Comparison of ENCODE assay signal across 17 cellular contexts in the genomic region with DNA sequence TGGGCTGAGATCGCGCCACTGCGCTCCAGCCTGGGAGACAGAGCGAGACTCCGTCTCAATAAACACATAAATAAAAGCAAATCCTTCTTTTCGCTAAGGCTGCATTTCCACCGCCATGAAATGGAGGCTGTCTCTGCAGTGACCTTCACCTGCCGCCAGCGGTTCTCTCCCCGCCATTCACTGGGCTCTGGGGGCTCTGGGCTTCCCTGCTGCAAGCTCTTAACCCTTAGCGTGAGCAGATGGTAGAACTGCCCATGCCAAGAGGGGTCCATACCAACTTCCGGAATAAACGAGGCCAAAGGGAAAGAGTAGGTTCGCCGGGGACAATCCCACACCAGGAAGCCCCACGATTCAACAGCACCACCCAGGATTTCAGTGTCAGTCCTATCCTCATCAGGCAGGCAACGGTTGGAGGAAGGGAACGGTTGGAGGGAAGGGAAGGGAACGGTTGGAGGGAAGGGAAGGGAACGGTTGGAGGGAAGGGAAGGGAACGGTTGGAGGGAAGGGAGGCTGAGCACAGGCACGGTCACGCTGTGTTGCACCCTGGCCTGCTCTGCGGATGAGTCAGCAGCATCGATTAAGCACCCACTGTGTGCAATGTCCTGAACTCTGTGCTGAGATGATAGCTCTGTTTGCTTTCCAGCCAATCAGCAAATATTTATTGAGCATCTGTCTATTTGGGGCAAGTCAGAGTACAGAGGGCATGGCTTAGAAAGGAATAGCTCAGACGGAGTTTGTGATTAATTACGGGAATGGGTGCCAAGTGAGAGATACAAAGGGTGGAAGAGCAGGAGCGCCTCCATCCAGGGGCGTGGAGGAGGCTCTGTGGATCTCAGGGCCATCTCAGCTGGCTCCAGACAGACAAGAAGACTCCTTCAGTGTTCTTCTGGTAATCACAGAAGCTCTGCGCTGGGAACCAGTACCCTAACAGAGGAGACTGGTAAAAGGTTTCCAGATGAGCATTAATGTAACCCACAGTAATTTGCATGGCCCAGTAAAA.
"Had no signal": no experiment of that assay in that cellular context is flagged by ENCODE, and none has a peak within 500 bp of the region (broad histone marks: within the 10 kb centered on the region; RNA-seq: fewer than 3 reads in every experiment).

No MANE protein-coding gene starts in this region.

- DNase-seq: activated CD4-positive, alpha-beta T cell treated with anti-CD3 and anti-CD28 coated beads, Interleukin-2, amount 10 ng/mL, durations not matched to agents 7 days and 5 days; activated CD4-positive, CD25-positive, alpha-beta regulatory T cell; activated effector memory CD4-positive, alpha-beta T cell treated with Interleukin-2 at 50 U/mL for 16 hours; activated T-cell treated with anti-CD3 and anti-CD28 coated beads, Interleukin-2, amount 50 U/mL, for 1 hour; cerebellar nuclear complex; natural killer cell; nucleus accumbens; spleen; stimulated activated CD4-positive, alpha-beta T cell treated with anti-CD3 and anti-CD28 coated beads, Interleukin-1b, Interleukin-23, amount 100 ng/mL, for 48 hours; stimulated activated naive CD4-positive, alpha-beta T cell; substantia nigra; trophoblast cell had no signal

- H3K9me3 ChIP-seq: right atrium auricular region had no signal

- H3K36me3 Mint-ChIP-seq: activated naive CD4-positive, alpha-beta T cell treated with anti-CD3 and anti-CD28 coated beads, Interleukin-2, amount 50 U/mL, for 24 hours; natural killer cell had no signal

- ATAC-seq: natural killer cell had no signal

- H3K36me3 ChIP-seq: right atrium auricular region, spleen had no signal

- H3K27me3 ChIP-seq: right atrium auricular region, spleen had no signal

- H3K9me3 Mint-ChIP-seq: activated CD4-positive, alpha-beta T cell treated with anti-CD3 and anti-CD28 coated beads, Interleukin-2, amount 10 ng/mL, durations not matched to agents 7 days and 5 days; activated naive CD4-positive, alpha-beta T cell treated with anti-CD3 and anti-CD28 coated beads, Interleukin-2, amount 50 U/mL, for 24 hours; dendritic cell treated with granulocyte-macrophage colony-stimulating factor and Interleukin-4, amounts not matched to agents 40 ng/mL and 50 ng/mL, for 4 days; memory B cell; natural killer cell had no signal

- H3K4me3 Mint-ChIP-seq: activated CD4-positive, alpha-beta T cell treated with anti-CD3 and anti-CD28 coated beads, Interleukin-2, amount 10 ng/mL, durations not matched to agents 7 days and 5 days; activated naive CD4-positive, alpha-beta T cell treated with anti-CD3 and anti-CD28 coated beads, Interleukin-2, amount 50 U/mL, for 24 hours; dendritic cell treated with granulocyte-macrophage colony-stimulating factor and Interleukin-4, amounts not matched to agents 40 ng/mL and 50 ng/mL, for 4 days; memory B cell; natural killer cell had no signal

- H3K4me1 Mint-ChIP-seq: activated naive CD4-positive, alpha-beta T cell treated with anti-CD3 and anti-CD28 coated beads, Interleukin-2, amount 50 U/mL, for 24 hours; natural killer cell had no signal

- H3K4me3 ChIP-seq: right atrium auricular region, spleen had no signal

- H3K4me1 ChIP-seq: spleen had no signal

- H3K27me3 Mint-ChIP-seq: activated CD4-positive, alpha-beta T cell treated with anti-CD3 and anti-CD28 coated beads, Interleukin-2, amount 10 ng/mL, durations not matched to agents 7 days and 5 days; activated naive CD4-positive, alpha-beta T cell treated with anti-CD3 and anti-CD28 coated beads, Interleukin-2, amount 50 U/mL, for 24 hours; memory B cell had no signal

- H3K27ac ChIP-seq: spleen had no signal

- FAIRE-seq: TTC549 had no signal

- H3K27ac Mint-ChIP-seq: activated CD4-positive, alpha-beta T cell treated with anti-CD3 and anti-CD28 coated beads, Interleukin-2, amount 10 ng/mL, durations not matched to agents 7 days and 5 days; activated naive CD4-positive, alpha-beta T cell treated with anti-CD3 and anti-CD28 coated beads, Interleukin-2, amount 50 U/mL, for 24 hours; dendritic cell treated with granulocyte-macrophage colony-stimulating factor and Interleukin-4, amounts not matched to agents 40 ng/mL and 50 ng/mL, for 4 days; memory B cell; natural killer cell had no signal
